ENCODE assay signal across 8 cellular contexts in genomic region chr15:69160141-69160975, GRCh38. TPM values are rescaled to one million over a fixed set of nuclear protein-coding genes. Genes with fewer than 3 reads are reported as not detected.
DNase-seq lines count a peak whose midpoint lies in the region; ATAC-seq, FAIRE-seq and TF ChIP-seq lines count a peak whose summit lies in the region.

Gene GLCE (plus strand): TSS chr15:69160635. CDS start chr15:69255807, 95,172 bp downstream.

- peaks cover 13% of the 10 kb centered on the region for H3K4me1 Mint-ChIP-seq in T-helper 2 cell treated with Interferon-gamma antibody and Interleukin-4, amounts not matched to agents 5 μg/mL and 100 μg/mL, for 36 hours (ENCODE audit: low read depth)
- peaks cover 7% of the 10 kb centered on the region for H3K4me1 Mint-ChIP-seq in astrocyte (ENCODE audit: low read depth, unreplicated experiment)

- H3K27me3 ChIP-seq in astrocyte (ENCODE audit: insufficient read depth, low read length) = no peaks in the 10 kb centered on the region
- no peaks in the 10 kb centered on the region for H3K27me3 ChIP-seq in right cardiac atrium (ENCODE audit: control insufficient read depth, insufficient read depth)
- no peaks in the 10 kb centered on the region for H3K27me3 ChIP-seq in psoas muscle (ENCODE audit: insufficient read depth in 3 of 3, low read length in 2 of 3)

- H3K27ac ChIP-seq in astrocyte (ENCODE audit: low read depth, low read length) (peak within 1 kb of the TSS; percentile 65), right cardiac atrium (ENCODE audit: low read length) (peak within 1 kb of the TSS; percentile 10), psoas muscle (peak within 1 kb of the TSS; percentile 76), urinary bladder (ENCODE audit: low read depth) (peak within 1 kb of the TSS; percentile 60)

- TF ChIP-seq CTCF in astrocyte (IDR thresholded peaks at IDR 0.05; ENCODE audit: insufficient read depth, low read depth, low read length) = no peak
- no peak for TF ChIP-seq CTCF in psoas muscle (IDR thresholded peaks at IDR 0.05)

- intact Hi-C loops in right cardiac atrium (cut with DNase I) (loop anchor here in 2 of 4 donors (5.0 to 10.0 kb wide), 2 partner anchors 76 to 78 kb away; no protein-coding TSS in a partner anchor), psoas muscle (cut with DNase I) (loop anchor here in 1 of 2 donors (5.0 kb wide), 2 partner anchors 83 to 103 kb away; no protein-coding TSS in a partner anchor)

- H3K9me3 ChIP-seq in astrocyte (ENCODE audit: insufficient read depth, low read depth, low read length) = no peaks in the 10 kb centered on the region
- no peaks in the 10 kb centered on the region for H3K9me3 ChIP-seq in right cardiac atrium (ENCODE audit: control insufficient read depth, low read length)
- H3K9me3 ChIP-seq in psoas muscle = no peaks in the 10 kb centered on the region

- no peaks in the 10 kb centered on the region for H3K36me3 Mint-ChIP-seq in T-helper 2 cell treated with Interferon-gamma antibody and Interleukin-4, amounts not matched to agents 5 μg/mL and 100 μg/mL, for 36 hours (ENCODE audit: low read depth)
- H3K36me3 Mint-ChIP-seq in astrocyte (ENCODE audit: low read depth, unreplicated experiment) = no peaks in the 10 kb centered on the region

- peaks cover 37% of the 10 kb centered on the region for H3K27me3 Mint-ChIP-seq in T-helper 2 cell treated with Interferon-gamma antibody and Interleukin-4, amounts not matched to agents 5 μg/mL and 100 μg/mL, for 36 hours (ENCODE audit: low read depth)
- H3K27me3 Mint-ChIP-seq in astrocyte (ENCODE audit: low read depth, unreplicated experiment) = no peaks in the 10 kb centered on the region

- H3K4me1 ChIP-seq in astrocyte (ENCODE audit: insufficient read depth, low read length) = peaks cover 5% of the 10 kb centered on the region
- no peaks in the 10 kb centered on the region for H3K4me1 ChIP-seq in right cardiac atrium (ENCODE audit: control insufficient read depth, insufficient read depth, low read length)
- H3K4me1 ChIP-seq in psoas muscle = peaks cover 10% of the 10 kb centered on the region
- H3K4me1 ChIP-seq in urinary bladder (ENCODE audit: insufficient read depth) = no peaks in the 10 kb centered on the region

- peak within 1 kb of the TSS; percentile 91 for H3K9ac ChIP-seq in astrocyte (ENCODE audit: low read length)

- H3K4me3 ChIP-seq in astrocyte (ENCODE audit: insufficient read depth, low read depth, low read length) = peak within 1 kb of the TSS; percentile 86
- H3K4me3 ChIP-seq in right cardiac atrium (ENCODE audit: low read length) = peak within 1 kb of the TSS; percentile 80
- H3K4me3 ChIP-seq in psoas muscle = peak within 1 kb of the TSS; percentile 96
- H3K4me3 ChIP-seq in urinary bladder (ENCODE audit: low read depth, low read length) = peak within 1 kb of the TSS; percentile 87

- peaks cover 11% of the 10 kb centered on the region for H4K20me1 ChIP-seq in astrocyte (ENCODE audit: insufficient read depth, low read length)

- H3K27ac Mint-ChIP-seq in T-helper 2 cell treated with Interferon-gamma antibody and Interleukin-4, amounts not matched to agents 5 μg/mL and 100 μg/mL, for 36 hours = peak within 1 kb of the TSS; percentile 76
- peak within 1 kb of the TSS; percentile 79 for H3K27ac Mint-ChIP-seq in astrocyte (ENCODE audit: unreplicated experiment)

- peak within 1 kb of the TSS; percentile 98 for H3K4me2 ChIP-seq in astrocyte (ENCODE audit: low read length)

- H3K79me2 ChIP-seq in astrocyte (ENCODE audit: insufficient read depth, low read length) = peaks cover 18% of the 10 kb centered on the region

- peak; percentile 26 for FAIRE-seq in astrocyte (lab: Jason Lieb, UNC)

- peak; percentile 97 for ATAC-seq in GM18502 (IDR thresholded peaks at IDR 0.05; ENCODE audit: poor library complexity, unreplicated experiment)
- peak; percentile 87 for ATAC-seq in HG02943 (IDR thresholded peaks at IDR 0.05; ENCODE audit: low read depth, unreplicated experiment)
- peak; percentile 99 for ATAC-seq in right cardiac atrium
- ATAC-seq in psoas muscle = peak; percentile 99

- under 1% methylated on average over 75 of the region's 75 CpGs for WGBS in right cardiac atrium
- WGBS in psoas muscle, 3 donors = 0 to 1% (median 1%) methylated on average over 69 to 75 of the region's 75 CpGs
- WGBS in urinary bladder = under 1% methylated on average over 75 of the region's 75 CpGs

- H3K4me3 Mint-ChIP-seq in T-helper 2 cell treated with Interferon-gamma antibody and Interleukin-4, amounts not matched to agents 5 μg/mL and 100 μg/mL, for 36 hours = peak within 1 kb of the TSS; percentile 95
- H3K4me3 Mint-ChIP-seq in astrocyte (ENCODE audit: unreplicated experiment) = peak within 1 kb of the TSS; percentile 97

- peak within 1 kb of the TSS; percentile 99 for H2AFZ ChIP-seq in astrocyte (ENCODE audit: low read depth, low read length)

- H3K36me3 ChIP-seq in astrocyte (ENCODE audit: insufficient read depth, low read length) = no peaks in the 10 kb centered on the region
- no peaks in the 10 kb centered on the region for H3K36me3 ChIP-seq in psoas muscle (ENCODE audit: insufficient read depth in 1 of 2, low read depth in 1 of 2)
- no peaks in the 10 kb centered on the region for H3K36me3 ChIP-seq in urinary bladder (ENCODE audit: insufficient read depth)

- DNase-seq in NCI-H187 treated with DMSO at 0.1 percent for 48 hours (lab: John Stamatoyannopoulos, UW) (peak; percentile 88), astrocyte (ENCODE audit: low read depth) (peak; percentile 89), right cardiac atrium (peak; percentile 96 to 98 (median 98)), psoas muscle (peak; percentile 96 to 97)
- peak; percentile 93 for DNase-seq in T-helper 2 cell treated with Interferon-gamma antibody and Interleukin-4, amounts not matched to agents 5 μg/mL and 100 μg/mL, for 36 hours (ENCODE audit: low spot score)

- no peaks in the 10 kb centered on the region for H3K9me3 Mint-ChIP-seq in T-helper 2 cell treated with Interferon-gamma antibody and Interleukin-4, amounts not matched to agents 5 μg/mL and 100 μg/mL, for 36 hours
- H3K9me3 Mint-ChIP-seq in astrocyte (ENCODE audit: unreplicated experiment) = no peaks in the 10 kb centered on the region

RNA-seq across cellular contexts. Expression of gene GLCE, which starts in this region (rescaled TPM):
- total RNA-seq in astrocyte (13.3 and 13.6 TPM in 2 replicates), right cardiac atrium (10 to 100 TPM in 1 of 4 donors, 1 to 10 TPM in 3; 8.5 to 10.2 (median 9.0) TPM), psoas muscle (1 to 10 TPM; 2.5 to 5.2 (median 3.4) TPM), urinary bladder (44.4 TPM)
- polyA plus RNA-seq in right cardiac atrium (4.8 TPM), psoas muscle (1 to 10 TPM; 4.2 to 6.0 (median 4.4) TPM), urinary bladder (9.6 TPM)

Comparison
In these comparisons a context has a peak if more than half of its experiments do, and no peak if none do; other contexts are left out.
1. Peak in every context shown above with its lines: DNase-seq, ATAC-seq, H3K4me3 ChIP-seq and H3K27ac ChIP-seq.
2. H3K27ac ChIP-seq: peak in every context shown above with its lines; median percentile 76 in psoas muscle; 65 in astrocyte; 60 in urinary bladder; 10 in right cardiac atrium.